Comparison of ENCODE assay signal across 1 cellular context in genomic region chr6:37657117-37657886, GRCh38.
TF ChIP-seq lines count a peak whose summit lies in the region.

No MANE protein-coding gene starts in this region.

TF ChIP-seq in K562, 482 proteins besides CTCF, POLR2A, EP300 and RAD21 (continued from another document):
- TF ChIP-seq ZNF512 (tag; IDR thresholded peaks at IDR 0.05) (no peak), ZBTB1 (CRISPR knock-in tag; IDR thresholded peaks at IDR 0.05; ENCODE audit: borderline replicate concordance, low read depth) (no peak), NFIC (IDR thresholded peaks at IDR 0.05) (peak; percentile 67), FOXO4 (CRISPR knock-in tag; IDR thresholded peaks at IDR 0.05) (no peak)
